Comparison of ENCODE assay signal across 7 cellular contexts in genomic region chr11:118145285-118146227, GRCh38. TPM values are rescaled to one million over a fixed set of nuclear protein-coding genes. Genes with fewer than 3 reads are reported as not detected.
DNase-seq lines count a peak whose midpoint lies in the region; ATAC-seq, FAIRE-seq and TF ChIP-seq lines count a peak whose summit lies in the region.

No MANE protein-coding gene starts in this region.

- H2AFZ ChIP-seq in keratinocyte (ENCODE audit: control insufficient read depth, low read length): peak overlapping the region; percentile 80

- dilution Hi-C loops in keratinocyte (cut with MboI; ENCODE audit: extremely low pct_ligation_motif_present, low sequenced_read_pairs): no loop called here

- no peaks in the 10 kb centered on the region for H3K4me1 Mint-ChIP-seq in central memory CD8-positive, alpha-beta T cell

- peak; percentile 92 for DNase-seq in GM18507 (ENCODE audit: extremely low spot score, insufficient read length, low read depth)
- peak; percentile 83 for DNase-seq in NCI-H2196 treated with DMSO at 0.1 percent for 48 hours (lab: John Stamatoyannopoulos, UW; ENCODE audit: unreplicated experiment)
- DNase-seq in activated CD4-positive, CD25-positive, alpha-beta regulatory T cell treated with anti-CD3 and anti-CD28 coated beads, Interleukin-2, amount 50 U/mL, for 16 hours (ENCODE audit: low read depth, low spot score): peak; percentile 71
- peak; percentile 71 to 80 for DNase-seq in central memory CD8-positive, alpha-beta T cell (ENCODE audit: low spot score in 2 of 2)
- DNase-seq in keratinocyte (ENCODE audit: low read depth, low spot score): peak; percentile 68
- DNase-seq in stimulated activated CD4-positive, alpha-beta T cell treated with anti-CD3 and anti-CD28 coated beads, Interleukin-12 subunit alpha, Interleukin-12 subunit beta, amount 100 ng/mL, for 4 hours: peak; percentile 86

- peak overlapping the region; percentile 76 for H3K9ac ChIP-seq in keratinocyte (ENCODE audit: control insufficient read depth, extremely low read depth, insufficient read depth, low read length)

- H3K27ac ChIP-seq in keratinocyte (ENCODE audit: control insufficient read depth, insufficient read depth, low read length): peak overlapping the region; percentile 45

- peak; percentile 78 for ATAC-seq in HG03045 (IDR thresholded peaks at IDR 0.05; ENCODE audit: unreplicated experiment)
- ATAC-seq in central memory CD8-positive, alpha-beta T cell (replicated peaks; ENCODE audit: extremely low read depth, poor library complexity, severe bottlenecking): peak; percentile 79

- no peaks in the 10 kb centered on the region for H3K27me3 ChIP-seq in keratinocyte (ENCODE audit: control insufficient read depth, extremely low read depth, insufficient read depth, low read length)

- H3K36me3 Mint-ChIP-seq in central memory CD8-positive, alpha-beta T cell (ENCODE audit: insufficient read depth): peaks cover 2% of the 10 kb centered on the region

- FAIRE-seq in GM18507 (lab: Jason Lieb, UNC) (peak; percentile 95), keratinocyte (lab: Jason Lieb, UNC) (peak; percentile 87)

- H3K27ac Mint-ChIP-seq in central memory CD8-positive, alpha-beta T cell (ENCODE audit: low read depth): no peak overlapping the region

- no peaks in the 10 kb centered on the region for H3K79me2 ChIP-seq in keratinocyte (ENCODE audit: control insufficient read depth, insufficient read depth, low read length)

- peak; percentile 78 to 90 (median 88) for TF ChIP-seq CTCF in keratinocyte (optimal IDR thresholded peaks at IDR 0.05 in 1 of 3, IDR thresholded peaks at IDR 0.05 in 1 of 3, conservative IDR thresholded peaks at IDR 0.05 in 1 of 3; ENCODE audit: extremely low read depth in 1 of 3, insufficient read depth in 2 of 3, low read length in 3 of 3)

- H3K9me1 ChIP-seq in keratinocyte (ENCODE audit: control insufficient read depth, extremely low read depth, insufficient read depth, low read length): no peaks in the 10 kb centered on the region

- H3K4me3 ChIP-seq in keratinocyte (ENCODE audit: control insufficient read depth in 2 of 3, extremely low read depth in 1 of 3, insufficient read depth in 2 of 3, low read depth in 1 of 3, low read length in 3 of 3): peak overlapping the region; percentile 52 to 69 (median 56)

- peaks cover 45% of the 10 kb centered on the region for H3K27me3 Mint-ChIP-seq in central memory CD8-positive, alpha-beta T cell

- H3K36me3 ChIP-seq in keratinocyte (ENCODE audit: control insufficient read depth in 2 of 2, extremely low read depth in 1 of 2, insufficient read depth in 2 of 2, low read length in 2 of 2): no peaks in the 10 kb centered on the region

- H3K9me3 ChIP-seq in keratinocyte (ENCODE audit: control insufficient read depth, low read depth, low read length): no peaks in the 10 kb centered on the region

- no peaks in the 10 kb centered on the region for H4K20me1 ChIP-seq in keratinocyte (ENCODE audit: control insufficient read depth, extremely low read depth, insufficient read depth, low read length)

- peak overlapping the region; percentile 74 for H3K4me3 Mint-ChIP-seq in central memory CD8-positive, alpha-beta T cell

- H3K9me3 Mint-ChIP-seq in central memory CD8-positive, alpha-beta T cell: no peaks in the 10 kb centered on the region

- peaks cover 33% of the 10 kb centered on the region for H3K4me1 ChIP-seq in keratinocyte (ENCODE audit: control insufficient read depth, extremely low read depth, insufficient read depth, low read length)

- peak overlapping the region; percentile 67 for H3K4me2 ChIP-seq in keratinocyte (ENCODE audit: control insufficient read depth, extremely low read depth, insufficient read depth, low read depth, low read length)

RNA-seq across cellular contexts. Expression of gene SCN4B, which starts 7.1 kb away (rescaled TPM):
- 6.3 to 10.8 TPM (median 7.7 TPM) in 3 replicates for polyA plus RNA-seq in keratinocyte
- 3.9 TPM for polyA plus RNA-seq in keratinocyte (2011; ENCODE audit: low read depth)
- 4.1 and 4.9 TPM in 2 replicates for polyA plus RNA-seq in keratinocyte (2011; cell fraction: cytosol; rRNA removed)
- polyA plus RNA-seq in keratinocyte (2011; cell fraction: nucleus; rRNA removed): 14.6 and 22.7 TPM in 2 replicates
- 5.3 and 15.1 TPM in 2 replicates for polyA plus RNA-seq in keratinocyte (2012; ENCODE audit: low replicate concordance)
- 7.0 to 9.4 TPM (median 7.7 TPM) in 3 replicates for polyA minus RNA-seq in keratinocyte
- 7.7 TPM for polyA minus RNA-seq in keratinocyte (2011; cell fraction: cytosol; rRNA and poly(A)+ RNA removed)
- 7.9 and 15.6 TPM in 2 replicates for polyA minus RNA-seq in keratinocyte (2011; cell fraction: nucleus; rRNA and poly(A)+ RNA removed)

RNA-seq across cellular contexts. Expression of gene SCN2B, which starts 30.9 kb away (rescaled TPM):
- polyA plus RNA-seq in keratinocyte: 0.48 to 0.59 TPM (median 0.56 TPM) in 3 replicates
- polyA plus RNA-seq in keratinocyte (2011; ENCODE audit: low read depth): not detected
- 0.18 and 0.22 TPM in 2 replicates for polyA plus RNA-seq in keratinocyte (2011; cell fraction: cytosol; rRNA removed)
- 0.89 and 1.1 TPM in 2 replicates for polyA plus RNA-seq in keratinocyte (2011; cell fraction: nucleus; rRNA removed)
- 0.27 and 0.46 TPM in 2 replicates for polyA plus RNA-seq in keratinocyte (2012; ENCODE audit: low replicate concordance)
- 0.66 to 1.3 TPM (median 0.89 TPM) in 3 replicates for polyA minus RNA-seq in keratinocyte
- polyA minus RNA-seq in keratinocyte (2011; cell fraction: cytosol; rRNA and poly(A)+ RNA removed): not detected
- 0.95 and 1.8 TPM in 2 replicates for polyA minus RNA-seq in keratinocyte (2011; cell fraction: nucleus; rRNA and poly(A)+ RNA removed)

RNA-seq across cellular contexts. Expression of gene SMIM35, which starts 58.8 kb away (rescaled TPM):
- polyA plus RNA-seq in keratinocyte: not detected in 3 replicates
- not detected for polyA plus RNA-seq in keratinocyte (2011; ENCODE audit: low read depth)
- not detected in 2 replicates for polyA plus RNA-seq in keratinocyte (2011; cell fraction: cytosol; rRNA removed)
- not detected in 2 replicates for polyA plus RNA-seq in keratinocyte (2011; cell fraction: nucleus; rRNA removed)
- not detected in 2 replicates for polyA plus RNA-seq in keratinocyte (2012; ENCODE audit: low replicate concordance)
- not detected in 3 replicates for polyA minus RNA-seq in keratinocyte
- polyA minus RNA-seq in keratinocyte (2011; cell fraction: cytosol; rRNA and poly(A)+ RNA removed): not detected
- not detected in 2 replicates for polyA minus RNA-seq in keratinocyte (2011; cell fraction: nucleus; rRNA and poly(A)+ RNA removed)

Comparison
In these comparisons a context has a peak if more than half of its experiments do, and no peak if none do; other contexts are left out.
1. Peak in every context shown above with its lines: DNase-seq, ATAC-seq, H3K4me3 ChIP-seq and H3K27ac ChIP-seq.